ENCODE assay signal across 7 cellular contexts in genomic region chr13:114333881-114334280, GRCh38. TPM values are rescaled to one million over a fixed set of nuclear protein-coding genes. Genes with fewer than 3 reads are reported as not detected.
A peak's percentile ranks its signal among the peaks of the same experiment; 100 is the strongest.
DNase-seq lines count a peak whose midpoint lies in the region; ATAC-seq, FAIRE-seq and TF ChIP-seq lines count a peak whose summit lies in the region.
"Not testable (repeated sequence)": the region's sequence is repeated elsewhere in the genome, so short reads cannot be mapped to it uniquely, and the experiment has no call there.

No MANE protein-coding gene starts in this region.

- intact Hi-C loops in CD8-positive, alpha-beta T cell (cut with DNase I, micrococcal nuclease): not testable (repeated sequence)
- intact Hi-C loops in GM12878 (cut with micrococcal nuclease; ENCODE audit: unreplicated experiment): loop anchor here (1.0 kb wide), 1 partner anchor 20 kb away; the partner anchor contains the start of gene CHAMP1

- RAD21 ChIA-PET in GM12878 (lab: Charles Lee; ENCODE audit: unreplicated experiment): interaction anchor here (1.2 to 1.9 kb wide), 6 partner anchors 8 to 52 kb away, joined by 3 to 10 read pairs (median 6); partner anchors contain the start of gene UPF3A

- ATAC-seq in CD8-positive, alpha-beta T cell; naive B cell (ENCODE audit: low read depth in 2 of 2): not testable (repeated sequence)
- peak; percentile 55 for ATAC-seq in GM12878

- H3K4me3 Mint-ChIP-seq in CD8-positive, alpha-beta T cell: peak overlapping the region; percentile 71
- H3K4me3 Mint-ChIP-seq in activated CD4-positive, alpha-beta memory T cell treated with anti-CD3 and anti-CD28 coated beads, Interleukin-2, amount 10 ng/mL, durations not matched to agents 7 days and 5 days: peak overlapping the region; percentile 26
- H3K4me3 Mint-ChIP-seq in naive B cell: peak overlapping the region in 7 of 8 donors; percentile 54 to 89 (median 71)

- not testable (repeated sequence) for H4K20me1 ChIP-seq in GM12878 (ENCODE audit: control insufficient read depth, insufficient read depth)

- not testable (repeated sequence) for H3K79me2 ChIP-seq in GM12878 (ENCODE audit: control insufficient read depth, insufficient read depth, low read length)

- not testable (repeated sequence) for TF ChIP-seq CTCF in CD8-positive, alpha-beta T cell (IDR thresholded peaks at IDR 0.05); GM12878 (IDR thresholded peaks at IDR 0.05 in 2 of 3, conservative IDR thresholded peaks at IDR 0.05 in 1 of 3; ENCODE audit: control insufficient read depth in 2 of 3, extremely low read depth in 1 of 3, insufficient read depth in 1 of 3, low read depth in 3 of 3, low read length in 3 of 3)

- WGBS in GM12878 (ENCODE audit: insufficient coverage, insufficient replicate concordance, low lambda C conversion rate, missing lambda C conversion rate): 17% methylated on average over 3 of the region's 3 CpGs

- H3K9ac ChIP-seq in GM12878 (ENCODE audit: control insufficient read depth, insufficient read depth, low read length): not testable (repeated sequence)

- not testable (repeated sequence) for H3K9me3 ChIP-seq in CD8-positive, alpha-beta T cell (ENCODE audit: low read length); KOPT-K1 (ENCODE audit: insufficient read depth, low read length, poor library complexity, severe bottlenecking); GM12878 (replicated peaks; ENCODE audit: control insufficient read depth, insufficient read depth, low read length)

- H3K4me1 Mint-ChIP-seq in CD8-positive, alpha-beta T cell (ENCODE audit: low read depth): peaks cover 11% of the 10 kb centered on the region
- H3K4me1 Mint-ChIP-seq in activated CD4-positive, alpha-beta memory T cell treated with anti-CD3 and anti-CD28 coated beads, Interleukin-2, amount 10 ng/mL, durations not matched to agents 7 days and 5 days: peaks cover 23% of the 10 kb centered on the region
- H3K4me1 Mint-ChIP-seq in naive B cell: peaks cover 14 to 32% (median 22%) of the 10 kb centered on the region in 3 donors

- H3K9me3 Mint-ChIP-seq in CD8-positive, alpha-beta T cell; activated CD4-positive, alpha-beta memory T cell treated with anti-CD3 and anti-CD28 coated beads, Interleukin-2, amount 10 ng/mL, durations not matched to agents 7 days and 5 days; naive B cell: not testable (repeated sequence)

- POLR2A ChIA-PET in CD8-positive, alpha-beta T cell (lab: Charles Lee): not testable (repeated sequence)
- POLR2A ChIA-PET in activated CD4-positive, alpha-beta memory T cell treated with anti-CD3 and anti-CD28 coated beads, Interleukin-2, amount 10 ng/mL, durations not matched to agents 7 days and 5 days (lab: Charles Lee): interaction anchor here (0.6 to 1.0 kb wide), 2 partner anchors 55 to 807 kb away, joined by 3 read pairs; no protein-coding TSS in a partner anchor
- POLR2A ChIA-PET in GM12878 (lab: Charles Lee): interaction anchor here (0.8 to 3.7 kb wide), 6 partner anchors 8 to 54 kb away, joined by 3 to 19 read pairs (median 4); no protein-coding TSS in a partner anchor

- CTCF ChIA-PET in CD8-positive, alpha-beta T cell (lab: Charles Lee): not testable (repeated sequence)
- CTCF ChIA-PET in activated CD4-positive, alpha-beta memory T cell treated with anti-CD3 and anti-CD28 coated beads, Interleukin-2, amount 10 ng/mL, durations not matched to agents 7 days and 5 days (lab: Charles Lee): interaction anchor here (1.1 kb wide), 1 partner anchor 94 kb away, joined by 3 read pairs; no protein-coding TSS in a partner anchor
- CTCF ChIA-PET in GM12878 (lab: Yijun Ruan, JAX): interaction anchor here (1.3 to 1.7 kb wide), 4 partner anchors 9 to 54 kb away, joined by 7 to 13 read pairs (median 9); partner anchors contain the start of gene UPF3A

- TF ChIP-seq EP300 in GM12878 (IDR thresholded peaks at IDR 0.05; ENCODE audit: borderline replicate concordance in 1 of 2, control insufficient read depth in 1 of 2, low read depth in 2 of 2, low read length in 2 of 2): not testable (repeated sequence)

- peak overlapping the region; percentile 19 for H3K27ac Mint-ChIP-seq in CD8-positive, alpha-beta T cell
- H3K27ac Mint-ChIP-seq in activated CD4-positive, alpha-beta memory T cell treated with anti-CD3 and anti-CD28 coated beads, Interleukin-2, amount 10 ng/mL, durations not matched to agents 7 days and 5 days: not testable (repeated sequence)
- H3K27ac Mint-ChIP-seq in naive B cell: peak overlapping the region in 5 of 6 donors; percentile 48 to 93 (median 84)

- not testable (repeated sequence) for H3K36me3 Mint-ChIP-seq in CD8-positive, alpha-beta T cell; activated CD4-positive, alpha-beta memory T cell treated with anti-CD3 and anti-CD28 coated beads, Interleukin-2, amount 10 ng/mL, durations not matched to agents 7 days and 5 days (ENCODE audit: low read depth); naive B cell

- H3K4me2 ChIP-seq in GM12878 (ENCODE audit: control insufficient read depth, insufficient read depth): peak overlapping the region; percentile 56

- H3K27me3 ChIP-seq in CD8-positive, alpha-beta T cell (ENCODE audit: insufficient read depth, low read length); GM12878 (replicated peaks in 1 of 2; ENCODE audit: control insufficient read depth in 2 of 2, insufficient read depth in 2 of 2, low read length in 1 of 2): not testable (repeated sequence)

- DNase-seq in CD8-positive, alpha-beta T cell; activated CD4-positive, alpha-beta memory T cell treated with anti-CD3 and anti-CD28 coated beads, Interleukin-2, amount 10 ng/mL, durations not matched to agents 7 days and 5 days; GM12878 (ENCODE audit: low read depth, low spot score); naive B cell: not testable (repeated sequence)
- DNase-seq in NCI-H2107 treated with DMSO at 0.1 percent for 48 hours (lab: John Stamatoyannopoulos, UW; ENCODE audit: unreplicated experiment) (peak; percentile 66), OCI-M1 (lab: John Stamatoyannopoulos, UW) (peak; percentile 30)

- SMC1A ChIA-PET in GM12878 (lab: Charles Lee; ENCODE audit: uncharacterized antibody, unreplicated experiment): interaction anchor here (1.0 to 7.6 kb wide), 5 partner anchors 9 to 81 kb away, joined by 3 to 43 read pairs (median 8); no protein-coding TSS in a partner anchor

- H3K27me3 Mint-ChIP-seq in CD8-positive, alpha-beta T cell (ENCODE audit: low read depth); activated CD4-positive, alpha-beta memory T cell treated with anti-CD3 and anti-CD28 coated beads, Interleukin-2, amount 10 ng/mL, durations not matched to agents 7 days and 5 days; naive B cell: not testable (repeated sequence)

- not testable (repeated sequence) for FAIRE-seq in GM12878 (lab: Jason Lieb, UNC)

- BruUV-seq in GM12878 (replicated peaks; lab: Mats Ljungman, UMichigan): not testable (repeated sequence)

- not testable (repeated sequence) for H3K36me3 ChIP-seq in CD8-positive, alpha-beta T cell (ENCODE audit: insufficient read depth, low read length); GM12878 (ENCODE audit: control insufficient read depth in 2 of 2, insufficient read depth in 2 of 2, low read length in 1 of 2)
- peaks cover 18% of the 10 kb centered on the region for H3K36me3 ChIP-seq in KOPT-K1 (ENCODE audit: insufficient read depth, low read length)

- not testable (repeated sequence) for H3K4me1 ChIP-seq in CD8-positive, alpha-beta T cell (ENCODE audit: insufficient read depth, low read length); GM12878 (ENCODE audit: control insufficient read depth, insufficient read depth, low read length)

- TF ChIP-seq RAD21 in GM12878 (IDR thresholded peaks at IDR 0.05; ENCODE audit: insufficient read depth, low read depth, low read length): not testable (repeated sequence)

- TF ChIP-seq POLR2A in GM12878 (IDR thresholded peaks at IDR 0.05; ENCODE audit: low read depth, low read length): not testable (repeated sequence)

- not testable (repeated sequence) for H3K4me3 ChIP-seq in CD8-positive, alpha-beta T cell (ENCODE audit: low read depth, low read length); GM12878

- not testable (repeated sequence) for H3K27ac ChIP-seq in CD8-positive, alpha-beta T cell (ENCODE audit: low read depth, low read length)
- H3K27ac ChIP-seq in KOPT-K1 (ENCODE audit: low read depth, low read length, poor library complexity, severe bottlenecking) (peak overlapping the region; percentile 20), GM12878 (ENCODE audit: control insufficient read depth, insufficient read depth) (peak overlapping the region; percentile 49)

- peak overlapping the region; percentile 55 for H2AFZ ChIP-seq in GM12878 (ENCODE audit: control insufficient read depth, low read depth, low read length)

- in situ Hi-C loops in GM12878 (cut with MboI): not testable (repeated sequence)

RNA-seq across cellular contexts. Expression of gene CHAMP1, which starts 19.6 kb away (rescaled TPM):
- total RNA-seq in CD8-positive, alpha-beta T cell: 10 to 100 TPM; 10.8 to 14.2 TPM
- total RNA-seq in activated CD4-positive, alpha-beta memory T cell treated with anti-CD3 and anti-CD28 coated beads, Interleukin-2, amount 10 ng/mL, durations not matched to agents 7 days and 5 days: 10 to 100 TPM; 30.6 to 32.8 TPM
- total RNA-seq in GM12878 (2013; cell fraction: nucleolus; rRNA removed): 24.6 and 27.5 TPM in 2 replicates
- total RNA-seq in GM12878 (2014; rRNA removed) (18.1 and 18.5 TPM in 2 replicates), GM12878 (2014; rRNA removed; fragmentation: Illumina TruSeq; extraction: Trizol) (15.7 and 15.8 TPM in 2 replicates), GM12878 (2021) (48.1 and 52.0 TPM in 2 replicates)
- 13.3 TPM for polyA plus RNA-seq in GM12878 (2011; ENCODE audit: low read depth)
- polyA plus RNA-seq in GM12878 (2011; rRNA removed) (16.0 and 20.2 TPM in 2 replicates), GM12878 (2014; fragmentation: Illumina TruSeq; extraction: Trizol) (54.8 and 57.8 TPM in 2 replicates), GM12878 (2014; fragmentation: Nextera tagmentation; extraction: Ambion mirVana) (1 to 10 TPM; 1.1 to 2.8 TPM), GM12878 (2014; rRNA removed) (27.3 and 27.5 TPM in 2 replicates), GM12878 (2016; fragmentation: Nextera tagmentation; extraction: Ambion mirVana) (10 to 100 TPM; 39.6 to 39.8 TPM), naive B cell (ENCODE audit: low read depth in 6 of 6) (10 to 100 TPM in 5 of 6 donors, 1 to 10 TPM in 1; 5.6 to 26.3 (median 17.7) TPM)
- polyA plus RNA-seq in GM12878 (2011; cell fraction: cytosol; rRNA removed): 21.0 and 31.3 TPM in 2 replicates
- polyA plus RNA-seq in GM12878 (2011; cell fraction: nucleus; rRNA removed): 36.9 and 45.2 TPM in 2 replicates
- polyA plus RNA-seq in GM12878 (2012): 20.1 and 25.3 TPM in 2 replicates
- polyA minus RNA-seq in GM12878 (2011; rRNA and poly(A)+ RNA removed): 11.8 and 13.0 TPM in 2 replicates
- polyA minus RNA-seq in GM12878 (2011; cell fraction: cytosol; rRNA and poly(A)+ RNA removed): 11.5 and 14.7 TPM in 2 replicates
- 15.4 and 28.5 TPM in 2 replicates for polyA minus RNA-seq in GM12878 (2011; cell fraction: nucleus; rRNA and poly(A)+ RNA removed)

RNA-seq across cellular contexts. Expression of gene UPF3A, which starts 52.5 kb away (rescaled TPM):
- 10 to 100 TPM; 33.3 to 37.0 TPM for total RNA-seq in CD8-positive, alpha-beta T cell
- total RNA-seq in activated CD4-positive, alpha-beta memory T cell treated with anti-CD3 and anti-CD28 coated beads, Interleukin-2, amount 10 ng/mL, durations not matched to agents 7 days and 5 days: 10 to 100 TPM; 46.2 to 52.8 TPM
- total RNA-seq in GM12878 (2013; cell fraction: nucleolus; rRNA removed): 73.1 and 73.8 TPM in 2 replicates
- 35.1 and 38.2 TPM in 2 replicates for total RNA-seq in GM12878 (2014; rRNA removed)
- total RNA-seq in GM12878 (2014; rRNA removed; fragmentation: Illumina TruSeq; extraction: Trizol): 43.5 TPM in 2 replicates
- 40.0 and 42.6 TPM in 2 replicates for total RNA-seq in GM12878 (2021)
- 36.7 TPM for polyA plus RNA-seq in GM12878 (2011; ENCODE audit: low read depth)
- polyA plus RNA-seq in GM12878 (2011; rRNA removed): 43.1 and 56.7 TPM in 2 replicates
- 26.0 and 30.5 TPM in 2 replicates for polyA plus RNA-seq in GM12878 (2011; cell fraction: cytosol; rRNA removed)
- polyA plus RNA-seq in GM12878 (2011; cell fraction: nucleus; rRNA removed): 50.5 and 71.9 TPM in 2 replicates
- polyA plus RNA-seq in GM12878 (2012): 43.3 and 48.8 TPM in 2 replicates
- 61.5 and 66.9 TPM in 2 replicates for polyA plus RNA-seq in GM12878 (2014; fragmentation: Illumina TruSeq; extraction: Trizol)
- 10 to 100 TPM; 18.6 to 34.4 TPM for polyA plus RNA-seq in GM12878 (2014; fragmentation: Nextera tagmentation; extraction: Ambion mirVana)
- 47.7 and 58.6 TPM in 2 replicates for polyA plus RNA-seq in GM12878 (2014; rRNA removed)
- 10 to 100 TPM; 46.4 to 51.8 TPM for polyA plus RNA-seq in GM12878 (2016; fragmentation: Nextera tagmentation; extraction: Ambion mirVana)
- polyA minus RNA-seq in GM12878 (2011; rRNA and poly(A)+ RNA removed): 12.1 and 12.2 TPM in 2 replicates
- polyA minus RNA-seq in GM12878 (2011; cell fraction: cytosol; rRNA and poly(A)+ RNA removed): 6.5 TPM in 2 replicates
- polyA minus RNA-seq in GM12878 (2011; cell fraction: nucleus; rRNA and poly(A)+ RNA removed): 15.5 and 27.9 TPM in 2 replicates
- 10 to 100 TPM; 17.0 to 26.8 (median 23.0) TPM for polyA plus RNA-seq in naive B cell (ENCODE audit: low read depth in 6 of 6)
